Comparison of ENCODE assay signal across 7 cellular contexts in genomic region chr2:134261398-134262131, GRCh38. TPM values are rescaled to one million over a fixed set of nuclear protein-coding genes. Genes with fewer than 3 reads are reported as not detected.
A peak's percentile ranks its signal among the peaks of the same experiment; 100 is the strongest.
DNase-seq lines count a peak whose midpoint lies in the region; ATAC-seq and TF ChIP-seq lines count a peak whose summit lies in the region.

No MANE protein-coding gene starts in this region.

- H3K27ac ChIP-seq in naive thymus-derived CD4-positive, alpha-beta T cell (ENCODE audit: low read depth, low read length), result no peak overlapping the region
- peak overlapping the region in 2 of 4 donors; percentile 5 to 6 for H3K27ac ChIP-seq in esophagus muscularis mucosa (replicated peaks in 1 of 4)

- no peak for TF ChIP-seq EP300 in esophagus muscularis mucosa (IDR thresholded peaks at IDR 0.05)

- H3K27me3 Mint-ChIP-seq in activated CD8-positive, alpha-beta T cell treated with anti-CD3 and anti-CD28 coated beads for 36 hours, result no peaks in the 10 kb centered on the region
- no peaks in the 10 kb centered on the region for H3K27me3 Mint-ChIP-seq in naive thymus-derived CD4-positive, alpha-beta T cell

- POLR2A ChIA-PET in activated CD8-positive, alpha-beta T cell treated with anti-CD3 and anti-CD28 coated beads for 36 hours (lab: Charles Lee), result interaction anchor here (1.6 kb wide), 1 partner anchor 8 kb away, joined by 4 read pairs; the partner anchor contains the start of gene MGAT5
- POLR2A ChIA-PET in naive thymus-derived CD4-positive, alpha-beta T cell (lab: Charles Lee), result interaction anchor here (0.6 to 1.7 kb wide), 7 partner anchors 12 to 147 kb away, joined by 3 to 7 read pairs (median 4); no protein-coding TSS in a partner anchor

- CTCF ChIA-PET in activated CD8-positive, alpha-beta T cell treated with anti-CD3 and anti-CD28 coated beads for 36 hours (lab: Charles Lee), result interaction anchor here (0.7 to 1.6 kb wide), 9 partner anchors 9 to 150 kb away, joined by 3 to 10 read pairs (median 4); no protein-coding TSS in a partner anchor
- CTCF ChIA-PET in naive thymus-derived CD4-positive, alpha-beta T cell (lab: Charles Lee), result interaction anchor here (0.6 to 2.9 kb wide), 4 partner anchors 16 to 1666 kb away, joined by 3 to 13 read pairs (median 8); no protein-coding TSS in a partner anchor

- H3K9me3 Mint-ChIP-seq in activated CD8-positive, alpha-beta T cell treated with anti-CD3 and anti-CD28 coated beads for 36 hours, result no peaks in the 10 kb centered on the region
- no peaks in the 10 kb centered on the region for H3K9me3 Mint-ChIP-seq in naive thymus-derived CD4-positive, alpha-beta T cell

- H3K4me1 Mint-ChIP-seq in activated CD8-positive, alpha-beta T cell treated with anti-CD3 and anti-CD28 coated beads for 36 hours (ENCODE audit: low read depth), result peaks cover 67% of the 10 kb centered on the region
- peaks cover 46 to 77% (median 71%) of the 10 kb centered on the region in 7 donors for H3K4me1 Mint-ChIP-seq in naive thymus-derived CD4-positive, alpha-beta T cell

- H3K36me3 Mint-ChIP-seq in activated CD8-positive, alpha-beta T cell treated with anti-CD3 and anti-CD28 coated beads for 36 hours (ENCODE audit: low read depth), result peaks cover 12% of the 10 kb centered on the region
- H3K36me3 Mint-ChIP-seq in naive thymus-derived CD4-positive, alpha-beta T cell, result peaks cover 0 to 14% (median 4%) of the 10 kb centered on the region in 5 donors

- H3K4me3 Mint-ChIP-seq in activated CD8-positive, alpha-beta T cell treated with anti-CD3 and anti-CD28 coated beads for 36 hours, result no peak overlapping the region
- peak overlapping the region in 9 of 10 donors; percentile 15 to 71 (median 34) for H3K4me3 Mint-ChIP-seq in naive thymus-derived CD4-positive, alpha-beta T cell

- DNase-seq in activated CD8-positive, alpha-beta T cell treated with anti-CD3 and anti-CD28 coated beads for 36 hours, result no peak
- DNase-seq in naive thymus-derived CD4-positive, alpha-beta T cell, result no peak
- DNase-seq in posterior cingulate gyrus (no peak), NCI-H1092 treated with DMSO at 0.1 percent for 48 hours (lab: John Stamatoyannopoulos, UW) (no peak), esophagus muscularis mucosa (ENCODE audit: extremely low spot score) (no peak)

- peak overlapping the region; percentile 2 for H3K27ac Mint-ChIP-seq in activated CD8-positive, alpha-beta T cell treated with anti-CD3 and anti-CD28 coated beads for 36 hours
- H3K27ac Mint-ChIP-seq in naive thymus-derived CD4-positive, alpha-beta T cell, result peak overlapping the region in 8 of 9 donors; percentile 2 to 93 (median 54)

- peak; percentile 60 for ATAC-seq in GM19372 (IDR thresholded peaks at IDR 0.05; ENCODE audit: low read depth, unreplicated experiment)
- peak; percentile 51 for ATAC-seq in HG03025 (IDR thresholded peaks at IDR 0.05; ENCODE audit: low FRiP score, unreplicated experiment)
- no peak for ATAC-seq in activated CD8-positive, alpha-beta T cell treated with anti-CD3 and anti-CD28 coated beads for 36 hours
- no peak for ATAC-seq in naive thymus-derived CD4-positive, alpha-beta T cell

- TF ChIP-seq POLR2A in esophagus muscularis mucosa (IDR thresholded peaks at IDR 0.05; ENCODE audit: low read depth), result no peak

- no peak for TF ChIP-seq CTCF in activated CD8-positive, alpha-beta T cell treated with anti-CD3 and anti-CD28 coated beads for 36 hours (IDR thresholded peaks at IDR 0.05)
- TF ChIP-seq CTCF in esophagus muscularis mucosa (IDR thresholded peaks at IDR 0.05), result no peak

- no peaks in the 10 kb centered on the region for H3K9me3 ChIP-seq in naive thymus-derived CD4-positive, alpha-beta T cell (ENCODE audit: control insufficient read depth in 2 of 3, low read length in 3 of 3)
- H3K9me3 ChIP-seq in esophagus muscularis mucosa, result no peaks in the 10 kb centered on the region

- no peaks in the 10 kb centered on the region for H3K27me3 ChIP-seq in naive thymus-derived CD4-positive, alpha-beta T cell (ENCODE audit: control insufficient read depth in 2 of 2, insufficient read depth in 2 of 2, low read length in 2 of 2)
- no peaks in the 10 kb centered on the region for H3K27me3 ChIP-seq in esophagus muscularis mucosa

- no peaks in the 10 kb centered on the region for H3K36me3 ChIP-seq in naive thymus-derived CD4-positive, alpha-beta T cell (ENCODE audit: control insufficient read depth in 2 of 3, insufficient read depth in 3 of 3, low read length in 3 of 3)
- no peaks in the 10 kb centered on the region for H3K36me3 ChIP-seq in esophagus muscularis mucosa

- 74% methylated on average over 6 of the region's 6 CpGs for WGBS in esophagus muscularis mucosa

- H3K4me1 ChIP-seq in naive thymus-derived CD4-positive, alpha-beta T cell (ENCODE audit: control insufficient read depth in 2 of 2, insufficient read depth in 2 of 2, low read length in 2 of 2), result peaks cover 27 to 61% of the 10 kb centered on the region in 2 donors
- peaks cover 44 to 55% (median 52%) of the 10 kb centered on the region in 4 donors for H3K4me1 ChIP-seq in esophagus muscularis mucosa

- intact Hi-C loops in activated CD8-positive, alpha-beta T cell treated with anti-CD3 and anti-CD28 coated beads for 36 hours (cut with micrococcal nuclease), result no loop called here
- intact Hi-C loops in naive thymus-derived CD4-positive, alpha-beta T cell (cut with micrococcal nuclease), result loop anchor here in 1 of 2 donors (2.0 kb wide), 1 partner anchor 61 kb away; no protein-coding TSS in a partner anchor
- intact Hi-C loops in posterior cingulate gyrus (cut with DNase I), result no loop called here
- intact Hi-C loops in esophagus muscularis mucosa (cut with DNase I), result no loop called here

- no peak overlapping the region for H3K4me3 ChIP-seq in naive thymus-derived CD4-positive, alpha-beta T cell (ENCODE audit: low read length)
- H3K4me3 ChIP-seq in esophagus muscularis mucosa, result no peak overlapping the region

RNA-seq across cellular contexts. Expression of gene MGAT5, which starts 7.7 kb away (rescaled TPM):
- total RNA-seq in activated CD8-positive, alpha-beta T cell treated with anti-CD3 and anti-CD28 coated beads for 36 hours, result 10 to 100 TPM; 36.9 to 42.2 TPM
- total RNA-seq in naive thymus-derived CD4-positive, alpha-beta T cell, result 10 to 100 TPM; 35.5 to 48.0 (median 40.3) TPM
- polyA plus RNA-seq in naive thymus-derived CD4-positive, alpha-beta T cell, result 1 to 10 TPM; 5.3 to 8.5 TPM
- total RNA-seq in esophagus muscularis mucosa, result 10 to 100 TPM; 47.4 to 56.4 (median 50.3) TPM

Comparison
In these comparisons a context has a peak if more than half of its experiments do, and no peak if none do; other contexts are left out.
1. ATAC-seq: peak in GM19372 (single experiment) and HG03025 (single experiment); none in activated CD8-positive, alpha-beta T cell treated with anti-CD3 and anti-CD28 coated beads for 36 hours (single experiment) and naive thymus-derived CD4-positive, alpha-beta T cell (single experiment).